13 cellular contexts compared by ENCODE assay signal in genomic region chr12:91053951-91054715, GRCh38. TPM values are rescaled to one million over a fixed set of nuclear protein-coding genes. Genes with fewer than 3 reads are reported as not detected.
DNase-seq lines count a peak whose midpoint lies in the region; ATAC-seq and TF ChIP-seq lines count a peak whose summit lies in the region.
"Had no signal": no experiment of that assay in that cellular context is flagged by ENCODE, and none has a peak within 500 bp of the region (broad histone marks: within the 10 kb centered on the region; RNA-seq: fewer than 3 reads in every experiment).

No MANE protein-coding gene starts in this region.

- TF ChIP-seq CTCF in Peyer's patch (IDR thresholded peaks at IDR 0.05) (no peak), fibroblast of lung (conservative IDR thresholded peaks at IDR 0.05 in 1 of 2, IDR thresholded peaks at IDR 0.05 in 1 of 2; ENCODE audit: low read depth in 1 of 2, low read length in 2 of 2) (no peak)

- intact Hi-C loops in sciatic nerve (cut with DNase I) = no loop called here
- intact Hi-C loops in left colon (cut with DNase I, micrococcal nuclease) = no loop called here

- H3K4me1 ChIP-seq in Peyer's patch (no peaks in the 10 kb centered on the region), fibroblast of lung (ENCODE audit: control insufficient read depth, extremely low read depth, insufficient read depth, low read length) (no peaks in the 10 kb centered on the region), Karpas-422 (ENCODE audit: low read length) (no peaks in the 10 kb centered on the region)
- H3K4me1 ChIP-seq: pancreas, thyroid gland had no signal

- H3K4me2 ChIP-seq in fibroblast of lung (ENCODE audit: extremely low read depth, insufficient read depth, low read length) = no peak overlapping the region
- H3K4me2 ChIP-seq in Karpas-422 (ENCODE audit: low read depth, low read length, poor library complexity, severe bottlenecking) = no peak overlapping the region

- H3K4me3 ChIP-seq in Peyer's patch (no peak overlapping the region), fibroblast of lung (replicated peaks in 1 of 4; ENCODE audit: control extremely low read depth in 1 of 4, insufficient read depth in 1 of 4, low read depth in 3 of 4, low read length in 4 of 4) (no peak overlapping the region), Karpas-422 (ENCODE audit: low read length) (no peak overlapping the region)
- H3K4me3 ChIP-seq: pancreas, thyroid gland had no signal

- H3K27ac ChIP-seq in Peyer's patch = no peak overlapping the region
- no peak overlapping the region for H3K27ac ChIP-seq in fibroblast of lung (ENCODE audit: insufficient read depth, low read length)
- H3K27ac ChIP-seq in Karpas-422 (ENCODE audit: low read length) = no peak overlapping the region
- H3K27ac ChIP-seq: pancreas, thyroid gland had no signal

- H2AFZ ChIP-seq in fibroblast of lung (ENCODE audit: low read length) (no peak overlapping the region), Karpas-422 (ENCODE audit: low read length) (no peak overlapping the region)

- no peaks in the 10 kb centered on the region for H3K27me3 ChIP-seq in Peyer's patch
- no peaks in the 10 kb centered on the region for H3K27me3 ChIP-seq in fibroblast of lung (ENCODE audit: control insufficient read depth, insufficient read depth, low read length)
- no peaks in the 10 kb centered on the region for H3K27me3 ChIP-seq in Karpas-422 (ENCODE audit: low read length)
- H3K27me3 ChIP-seq: pancreas, thyroid gland had no signal

- no peak for TF ChIP-seq POLR2A in Peyer's patch (IDR thresholded peaks at IDR 0.05)

- H3K9ac ChIP-seq in fibroblast of lung (ENCODE audit: insufficient read depth, low read length) (no peak overlapping the region), Karpas-422 (ENCODE audit: low read length) (no peak overlapping the region)

- ATAC-seq in sciatic nerve (peak; percentile 35), left colon (no peak)
- ATAC-seq: activated CD8-positive, alpha-beta T cell treated with anti-CD3 and anti-CD28 coated beads for 36 hours; pancreas had no signal

- H3K36me3 ChIP-seq in Peyer's patch (no peaks in the 10 kb centered on the region), fibroblast of lung (ENCODE audit: control insufficient read depth, insufficient read depth, low read length) (no peaks in the 10 kb centered on the region), Karpas-422 (ENCODE audit: insufficient read depth, low read length) (no peaks in the 10 kb centered on the region)
- H3K36me3 ChIP-seq: pancreas, thyroid gland had no signal

- H3K9me3 ChIP-seq in Peyer's patch = no peaks in the 10 kb centered on the region
- H3K9me3 ChIP-seq in fibroblast of lung (ENCODE audit: control insufficient read depth, insufficient read depth, low read depth, low read length) = no peaks in the 10 kb centered on the region
- H3K9me3 ChIP-seq in Karpas-422 (ENCODE audit: low read length) = no peaks in the 10 kb centered on the region
- H3K9me3 ChIP-seq: pancreas, thyroid gland had no signal

- H4K20me1 ChIP-seq in fibroblast of lung (ENCODE audit: control insufficient read depth, extremely low read depth, insufficient read depth, low read length) = no peaks in the 10 kb centered on the region
- no peaks in the 10 kb centered on the region for H4K20me1 ChIP-seq in Karpas-422 (ENCODE audit: insufficient read depth, low read depth, low read length)

- H3K79me2 ChIP-seq in fibroblast of lung (ENCODE audit: control insufficient read depth, insufficient read depth, low read length) = no peaks in the 10 kb centered on the region
- H3K79me2 ChIP-seq in Karpas-422 (ENCODE audit: low read length) = no peaks in the 10 kb centered on the region

- H3K9me2 ChIP-seq in Karpas-422 (replicated peaks; ENCODE audit: insufficient read depth, low read length) = no peaks in the 10 kb centered on the region

- DNase-seq in HCEC 1CT = peak; percentile 59
- peak in 2 of 3 donors; percentile 14 to 43 for DNase-seq in Peyer's patch
- DNase-seq in fibroblast of lung (ENCODE audit: low read depth in 2 of 2) = peak; percentile 83 to 91
- DNase-seq in sciatic nerve (ENCODE audit: low spot score) = no peak
- DNase-seq in left colon = no peak
- DNase-seq in Karpas-422 = no peak
- no peak for DNase-seq in NCI-H146 treated with DMSO at 0.1 percent for 48 hours (lab: John Stamatoyannopoulos, UW; ENCODE audit: unreplicated experiment)
- DNase-seq: activated CD8-positive, alpha-beta T cell treated with anti-CD3 and anti-CD28 coated beads for 36 hours; erythroblast; thyroid gland had no signal

RNA-seq across cellular contexts. Expression of gene KERA, which starts 3.7 kb away (rescaled TPM):
- total RNA-seq in Peyer's patch = not detected
- not detected in 2 replicates for total RNA-seq in fibroblast of lung
- not detected in 2 replicates for polyA plus RNA-seq in fibroblast of lung
- not detected in 2 replicates for polyA plus RNA-seq in fibroblast of lung (2012)
- polyA minus RNA-seq in fibroblast of lung (ENCODE audit: low replicate concordance) = not detected in 2 replicates
- 0.18 TPM for total RNA-seq in sciatic nerve
- total RNA-seq in left colon = not detected
- not detected in 2 replicates for total RNA-seq in Karpas-422 (2014; rRNA removed; shearing (Covaris generic); ENCODE audit: low replicate concordance)
- total RNA-seq: activated CD8-positive, alpha-beta T cell treated with anti-CD3 and anti-CD28 coated beads for 36 hours; H1; pancreas; T-helper 1 cell treated with Interleukin-12 subunit alpha and Interleukin-12 subunit beta and Interleukin-4 antibody, amounts not matched to agents 30 ng/mL and 1 ng/mL, for 36 hours; thyroid gland had no signal
- polyA plus RNA-seq: H1, pancreas had no signal

RNA-seq across cellular contexts. Expression of gene EPYC, which starts 49.4 kb away (rescaled TPM):
- not detected for total RNA-seq in Peyer's patch
- total RNA-seq in fibroblast of lung = not detected in 2 replicates
- 0.05 and 0.07 TPM in 2 replicates for polyA plus RNA-seq in fibroblast of lung
- polyA plus RNA-seq in fibroblast of lung (2012) = not detected in 2 replicates
- polyA minus RNA-seq in fibroblast of lung (ENCODE audit: low replicate concordance) = not detected in 2 replicates
- not detected for total RNA-seq in sciatic nerve
- total RNA-seq in left colon = not detected
- not detected in 2 replicates for total RNA-seq in Karpas-422 (2014; rRNA removed; shearing (Covaris generic); ENCODE audit: low replicate concordance)
- total RNA-seq: activated CD8-positive, alpha-beta T cell treated with anti-CD3 and anti-CD28 coated beads for 36 hours; H1; T-helper 1 cell treated with Interleukin-12 subunit alpha and Interleukin-12 subunit beta and Interleukin-4 antibody, amounts not matched to agents 30 ng/mL and 1 ng/mL, for 36 hours; thyroid gland had no signal
- polyA plus RNA-seq: H1, pancreas had no signal

RNA-seq across cellular contexts. Expression of gene LUM, which starts 57.2 kb away (rescaled TPM):
- total RNA-seq in Peyer's patch = 10 to 100 TPM; 31.5 to 65.2 (median 49.9) TPM
- total RNA-seq in fibroblast of lung = 217 and 240 TPM in 2 replicates
- polyA plus RNA-seq in fibroblast of lung = 146 and 577 TPM in 2 replicates
- 74.3 and 273 TPM in 2 replicates for polyA plus RNA-seq in fibroblast of lung (2012)
- 12.2 and 24.6 TPM in 2 replicates for polyA minus RNA-seq in fibroblast of lung (ENCODE audit: low replicate concordance)
- total RNA-seq in sciatic nerve = 206 TPM
- total RNA-seq in left colon = 10 to 100 TPM; 17.4 to 64.1 TPM
- total RNA-seq in Karpas-422 (2014; rRNA removed; shearing (Covaris generic); ENCODE audit: low replicate concordance) = not detected in 2 replicates
- total RNA-seq: activated CD8-positive, alpha-beta T cell treated with anti-CD3 and anti-CD28 coated beads for 36 hours; H1; T-helper 1 cell treated with Interleukin-12 subunit alpha and Interleukin-12 subunit beta and Interleukin-4 antibody, amounts not matched to agents 30 ng/mL and 1 ng/mL, for 36 hours had no signal
- polyA plus RNA-seq: H1 had no signal

Comparison
In these comparisons a context has a peak if more than half of its experiments do, and no peak if none do; other contexts are left out.
1. DNase-seq: peak in HCEC 1CT (single experiment), Peyer's patch (2 of 3) and fibroblast of lung (2 of 2); none in sciatic nerve (single experiment), left colon (0 of 2), Karpas-422 (single experiment) and NCI-H146 treated with DMSO at 0.1 percent for 48 hours (single experiment).
2. RNA of gene LUM, which starts 57.2 kb away (total RNA-seq): 217 to 240 TPM in fibroblast of lung, 206 TPM in sciatic nerve (single experiment), 17.4 to 64.1 TPM in left colon and 31.5 to 65.2 TPM in Peyer's patch; not detected in Karpas-422; every median in the first group is over 10 times any median in the second.